ENCODE assay signal across 1 cellular context in genomic region chr10:96271017-96271815, GRCh38.
TF ChIP-seq lines count a peak whose summit lies in the region.

Gene BLNK, minus strand, starts transcription at chr10:96271569. Its CDS starts 171 bp downstream, at chr10:96271398.

TF ChIP-seq in GM12878, 131 proteins besides CTCF, POLR2A, EP300 and RAD21 (continued from another document):
- TF ChIP-seq, protein P1, sequence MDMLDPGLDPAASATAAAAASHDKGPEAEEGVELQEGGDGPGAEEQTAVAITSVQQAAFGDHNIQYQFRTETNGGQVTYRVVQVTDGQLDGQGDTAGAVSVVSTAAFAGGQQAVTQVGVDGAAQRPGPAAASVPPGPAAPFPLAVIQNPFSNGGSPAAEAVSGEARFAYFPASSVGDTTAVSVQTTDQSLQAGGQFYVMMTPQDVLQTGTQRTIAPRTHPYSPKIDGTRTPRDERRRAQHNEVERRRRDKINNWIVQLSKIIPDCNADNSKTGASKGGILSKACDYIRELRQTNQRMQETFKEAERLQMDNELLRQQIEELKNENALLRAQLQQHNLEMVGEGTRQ (IDR thresholded peaks at IDR 0.05; ENCODE audit: borderline replicate concordance, low read depth, low read length) = peak; percentile 55; the same call in 1 of the 2 replicates
- TF ChIP-seq CUX1 (IDR thresholded peaks at IDR 0.05; ENCODE audit: insufficient replicate concordance, low read depth, low read length) (peak; percentile 18), SKIL (IDR thresholded peaks at IDR 0.05; ENCODE audit: low read depth, poor library complexity, severe bottlenecking) (peak; percentile 51), GABPA (IDR thresholded peaks at IDR 0.05; ENCODE audit: low read depth) (no peak), TBL1XR1 (IDR thresholded peaks at IDR 0.05; ENCODE audit: low read depth, low read length) (peak; percentile 44), SRF (IDR thresholded peaks at IDR 0.05; ENCODE audit: low read depth in 2 of 2, low read length in 2 of 2) (no peak), SPI1 (IDR thresholded peaks at IDR 0.05; ENCODE audit: borderline replicate concordance, insufficient read depth, low read depth, low read length) (peak; percentile 14; the same call in 1 of the 2 replicates), GATAD2B (conservative IDR thresholded peaks at IDR 0.05; ENCODE audit: low read depth) (no peak), NRF1 (conservative IDR thresholded peaks at IDR 0.05; ENCODE audit: low read depth, low read length) (no peak), WRNIP1 (IDR thresholded peaks at IDR 0.05; ENCODE audit: borderline replicate concordance, low read depth, low read length) (no peak), SMC3 (IDR thresholded peaks at IDR 0.05; ENCODE audit: borderline replicate concordance, low read length) (no peak), FOS (IDR thresholded peaks at IDR 0.05; ENCODE audit: borderline replicate concordance, extremely low read depth, insufficient read length) (no peak), FOXK2 (IDR thresholded peaks at IDR 0.05) (no peak), MYB (IDR thresholded peaks at IDR 0.05; ENCODE audit: borderline replicate concordance, low read depth, low read length) (no peak), ATF3 (IDR thresholded peaks at IDR 0.05; ENCODE audit: borderline replicate concordance, extremely low read depth, low read depth, low read length) (no peak), NR2C1 (IDR thresholded peaks at IDR 0.05) (no peak), KAT2A (conservative IDR thresholded peaks at IDR 0.05; ENCODE audit: control insufficient read depth, low read depth, low read length) (no peak), HCFC1 (IDR thresholded peaks at IDR 0.05; ENCODE audit: low read length) (no peak), JUNB (IDR thresholded peaks at IDR 0.05) (peak; percentile 39), NKRF (conservative IDR thresholded peaks at IDR 0.05) (no peak; the same call in none of the 2 replicates), TARDBP (IDR thresholded peaks at IDR 0.05; ENCODE audit: borderline replicate concordance) (no peak), LARP7 (IDR thresholded peaks at IDR 0.05) (no peak), SREBF1 (IDR thresholded peaks at IDR 0.05; ENCODE audit: low read length) (no peak), BMI1 (IDR thresholded peaks at IDR 0.05; ENCODE audit: borderline replicate concordance) (no peak), HDAC2 (IDR thresholded peaks at IDR 0.05) (no peak), CHD2 (IDR thresholded peaks at IDR 0.05; ENCODE audit: borderline replicate concordance, low read depth, low read length) (no peak), ATF7 (IDR thresholded peaks at IDR 0.05; ENCODE audit: low read depth) (peak; percentile 83), EED (IDR thresholded peaks at IDR 0.05; ENCODE audit: low read depth) (peak; percentile 58), TCF12 (IDR thresholded peaks at IDR 0.05; ENCODE audit: low read depth, low read length) (peak; percentile 65), ZNF24 (IDR thresholded peaks at IDR 0.05) (no peak), RUNX3 (IDR thresholded peaks at IDR 0.05; ENCODE audit: low read length) (peak; percentile 43), STAT1 (conservative IDR thresholded peaks at IDR 0.05) (no peak), MEF2B (IDR thresholded peaks at IDR 0.05; ENCODE audit: partially characterized antibody, poor library complexity, severe bottlenecking) (peak; percentile 46), BHLHE40 (IDR thresholded peaks at IDR 0.05; ENCODE audit: borderline replicate concordance in 1 of 2, low read depth in 2 of 2, low read length in 1 of 2) (peak; percentile 68 to 79; a peak in 3 of 4 replicates), IKZF2 (IDR thresholded peaks at IDR 0.05) (peak; percentile 73 to 74), SIN3A (IDR thresholded peaks at IDR 0.05; ENCODE audit: low read depth, low read length) (peak; percentile 66; the same call in 1 of the 2 replicates), ZBED1 (IDR thresholded peaks at IDR 0.05; ENCODE audit: borderline replicate concordance) (no peak; the same call in 1 of the 2 replicates), KDM1A (IDR thresholded peaks at IDR 0.05; ENCODE audit: borderline replicate concordance) (no peak)
- TF ChIP-seq, protein P2, sequence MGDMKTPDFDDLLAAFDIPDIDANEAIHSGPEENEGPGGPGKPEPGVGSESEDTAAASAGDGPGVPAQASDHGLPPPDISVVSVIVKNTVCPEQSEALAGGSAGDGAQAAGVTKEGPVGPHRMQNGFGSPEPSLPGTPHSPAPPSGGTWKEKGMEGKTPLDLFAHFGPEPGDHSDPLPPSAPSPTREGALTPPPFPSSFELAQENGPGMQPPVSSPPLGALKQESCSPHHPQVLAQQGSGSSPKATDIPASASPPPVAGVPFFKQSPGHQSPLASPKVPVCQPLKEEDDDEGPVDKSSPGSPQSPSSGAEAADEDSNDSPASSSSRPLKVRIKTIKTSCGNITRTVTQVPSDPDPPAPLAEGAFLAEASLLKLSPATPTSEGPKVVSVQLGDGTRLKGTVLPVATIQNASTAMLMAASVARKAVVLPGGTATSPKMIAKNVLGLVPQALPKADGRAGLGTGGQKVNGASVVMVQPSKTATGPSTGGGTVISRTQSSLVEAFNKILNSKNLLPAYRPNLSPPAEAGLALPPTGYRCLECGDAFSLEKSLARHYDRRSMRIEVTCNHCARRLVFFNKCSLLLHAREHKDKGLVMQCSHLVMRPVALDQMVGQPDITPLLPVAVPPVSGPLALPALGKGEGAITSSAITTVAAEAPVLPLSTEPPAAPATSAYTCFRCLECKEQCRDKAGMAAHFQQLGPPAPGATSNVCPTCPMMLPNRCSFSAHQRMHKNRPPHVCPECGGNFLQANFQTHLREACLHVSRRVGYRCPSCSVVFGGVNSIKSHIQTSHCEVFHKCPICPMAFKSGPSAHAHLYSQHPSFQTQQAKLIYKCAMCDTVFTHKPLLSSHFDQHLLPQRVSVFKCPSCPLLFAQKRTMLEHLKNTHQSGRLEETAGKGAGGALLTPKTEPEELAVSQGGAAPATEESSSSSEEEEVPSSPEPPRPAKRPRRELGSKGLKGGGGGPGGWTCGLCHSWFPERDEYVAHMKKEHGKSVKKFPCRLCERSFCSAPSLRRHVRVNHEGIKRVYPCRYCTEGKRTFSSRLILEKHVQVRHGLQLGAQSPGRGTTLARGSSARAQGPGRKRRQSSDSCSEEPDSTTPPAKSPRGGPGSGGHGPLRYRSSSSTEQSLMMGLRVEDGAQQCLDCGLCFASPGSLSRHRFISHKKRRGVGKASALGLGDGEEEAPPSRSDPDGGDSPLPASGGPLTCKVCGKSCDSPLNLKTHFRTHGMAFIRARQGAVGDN (IDR thresholded peaks at IDR 0.05) = peak; percentile 89; the same call in 1 of the 2 replicates
- TF ChIP-seq, protein P3, sequence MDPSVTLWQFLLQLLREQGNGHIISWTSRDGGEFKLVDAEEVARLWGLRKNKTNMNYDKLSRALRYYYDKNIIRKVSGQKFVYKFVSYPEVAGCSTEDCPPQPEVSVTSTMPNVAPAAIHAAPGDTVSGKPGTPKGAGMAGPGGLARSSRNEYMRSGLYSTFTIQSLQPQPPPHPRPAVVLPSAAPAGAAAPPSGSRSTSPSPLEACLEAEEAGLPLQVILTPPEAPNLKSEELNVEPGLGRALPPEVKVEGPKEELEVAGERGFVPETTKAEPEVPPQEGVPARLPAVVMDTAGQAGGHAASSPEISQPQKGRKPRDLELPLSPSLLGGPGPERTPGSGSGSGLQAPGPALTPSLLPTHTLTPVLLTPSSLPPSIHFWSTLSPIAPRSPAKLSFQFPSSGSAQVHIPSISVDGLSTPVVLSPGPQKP (IDR thresholded peaks at IDR 0.05; ENCODE audit: low read depth, low read length) = no peak
- TF ChIP-seq, protein P4, sequence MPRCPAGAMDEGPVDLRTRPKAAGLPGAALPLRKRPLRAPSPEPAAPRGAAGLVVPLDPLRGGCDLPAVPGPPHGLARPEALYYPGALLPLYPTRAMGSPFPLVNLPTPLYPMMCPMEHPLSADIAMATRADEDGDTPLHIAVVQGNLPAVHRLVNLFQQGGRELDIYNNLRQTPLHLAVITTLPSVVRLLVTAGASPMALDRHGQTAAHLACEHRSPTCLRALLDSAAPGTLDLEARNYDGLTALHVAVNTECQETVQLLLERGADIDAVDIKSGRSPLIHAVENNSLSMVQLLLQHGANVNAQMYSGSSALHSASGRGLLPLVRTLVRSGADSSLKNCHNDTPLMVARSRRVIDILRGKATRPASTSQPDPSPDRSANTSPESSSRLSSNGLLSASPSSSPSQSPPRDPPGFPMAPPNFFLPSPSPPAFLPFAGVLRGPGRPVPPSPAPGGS (IDR thresholded peaks at IDR 0.05; ENCODE audit: borderline replicate concordance, insufficient read depth, low read depth, low read length, poor library complexity, severe bottlenecking) = no peak
- TF ChIP-seq, protein P5, sequence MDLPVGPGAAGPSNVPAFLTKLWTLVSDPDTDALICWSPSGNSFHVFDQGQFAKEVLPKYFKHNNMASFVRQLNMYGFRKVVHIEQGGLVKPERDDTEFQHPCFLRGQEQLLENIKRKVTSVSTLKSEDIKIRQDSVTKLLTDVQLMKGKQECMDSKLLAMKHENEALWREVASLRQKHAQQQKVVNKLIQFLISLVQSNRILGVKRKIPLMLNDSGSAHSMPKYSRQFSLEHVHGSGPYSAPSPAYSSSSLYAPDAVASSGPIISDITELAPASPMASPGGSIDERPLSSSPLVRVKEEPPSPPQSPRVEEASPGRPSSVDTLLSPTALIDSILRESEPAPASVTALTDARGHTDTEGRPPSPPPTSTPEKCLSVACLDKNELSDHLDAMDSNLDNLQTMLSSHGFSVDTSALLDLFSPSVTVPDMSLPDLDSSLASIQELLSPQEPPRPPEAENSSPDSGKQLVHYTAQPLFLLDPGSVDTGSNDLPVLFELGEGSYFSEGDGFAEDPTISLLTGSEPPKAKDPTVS (IDR thresholded peaks at IDR 0.05; ENCODE audit: low read depth, low read length) = no peak
